9 cellular contexts compared by ENCODE assay signal in the genomic region with DNA sequence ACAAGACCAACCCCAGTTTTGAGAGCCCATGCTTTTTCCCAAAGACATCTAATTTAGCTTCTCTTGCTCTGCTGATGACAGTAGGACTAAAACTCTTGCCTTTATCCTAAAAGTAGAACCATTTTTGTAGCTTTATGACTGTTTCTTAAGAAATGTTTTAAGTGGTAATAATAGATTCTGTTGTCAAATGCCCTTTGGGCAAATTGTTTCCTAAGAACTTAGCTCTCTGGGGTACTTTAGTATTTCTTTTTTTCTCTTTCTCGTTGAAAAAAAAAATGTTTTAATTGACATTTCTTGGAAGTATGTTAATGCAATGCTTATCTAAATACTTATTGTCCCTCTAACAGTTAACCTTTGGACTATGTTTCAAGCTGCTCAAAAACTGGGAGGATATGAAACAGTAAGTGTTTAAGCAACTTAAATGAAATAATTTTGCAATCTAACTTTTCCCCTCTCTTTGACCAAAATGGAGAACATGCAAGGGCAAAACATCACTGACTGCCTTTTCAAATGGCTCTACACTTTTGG.
DNase-seq lines count a peak whose midpoint lies in the region; ATAC-seq and TF ChIP-seq lines count a peak whose summit lies in the region.
"Had no signal": no experiment of that assay in that cellular context is flagged by ENCODE, and none has a peak within 500 bp of the region (broad histone marks: within the 10 kb centered on the region; RNA-seq: fewer than 3 reads in every experiment).

No MANE protein-coding gene starts in this region.

- peaks cover 98% of the 10 kb centered on the region for H3K4me1 Mint-ChIP-seq in activated T-helper 1 cell treated with anti-CD3 and anti-CD28 coated beads, Interleukin-12 subunit alpha, Interleukin-12 subunit beta, Interleukin-2, Interleukin-4 antibody, amounts not matched to agents 30 ng/mL and 10 ng/mL and 1 ng/mL, durations not matched to agents 14 hours and 24 hours and 36 hours (ENCODE audit: low read depth)

- intact Hi-C loops in heart right ventricle (cut with DNase I) (no loop called here), cardiac septum (cut with DNase I) (no loop called here), upper lobe of right lung (cut with DNase I) (no loop called here)
- intact Hi-C loops in activated T-helper 1 cell treated with anti-CD3 and anti-CD28 coated beads, Interleukin-12 subunit alpha, Interleukin-12 subunit beta, Interleukin-2, Interleukin-4 antibody, amounts not matched to agents 30 ng/mL and 10 ng/mL and 1 ng/mL, durations not matched to agents 14 hours and 24 hours and 36 hours (cut with micrococcal nuclease) = loop anchor here (10.0 kb wide), 1 partner anchor 576 kb away; no protein-coding TSS in a partner anchor

- H3K27me3 Mint-ChIP-seq in activated T-helper 1 cell treated with anti-CD3 and anti-CD28 coated beads, Interleukin-12 subunit alpha, Interleukin-12 subunit beta, Interleukin-2, Interleukin-4 antibody, amounts not matched to agents 30 ng/mL and 10 ng/mL and 1 ng/mL, durations not matched to agents 14 hours and 24 hours and 36 hours (ENCODE audit: insufficient read depth) = no peaks in the 10 kb centered on the region

- no peak for DNase-seq in heart right ventricle
- DNase-seq in cardiac septum (ENCODE audit: low spot score) = no peak
- no peak for DNase-seq in activated T-helper 1 cell treated with anti-CD3 and anti-CD28 coated beads, Interleukin-12 subunit alpha, Interleukin-12 subunit beta, Interleukin-2, Interleukin-4 antibody, amounts not matched to agents 30 ng/mL and 10 ng/mL and 1 ng/mL, durations not matched to agents 14 hours and 24 hours and 36 hours (ENCODE audit: low spot score)
- no peak for DNase-seq in upper lobe of right lung
- no peak for DNase-seq in NCI-H1417 (lab: John Stamatoyannopoulos, UW)
- DNase-seq in LoVo (ENCODE audit: low spot score) = no peak

- peak overlapping the region; percentile 43 for H3K4me3 Mint-ChIP-seq in activated T-helper 1 cell treated with anti-CD3 and anti-CD28 coated beads, Interleukin-12 subunit alpha, Interleukin-12 subunit beta, Interleukin-2, Interleukin-4 antibody, amounts not matched to agents 30 ng/mL and 10 ng/mL and 1 ng/mL, durations not matched to agents 14 hours and 24 hours and 36 hours

- peak overlapping the region; percentile 65 to 98 (median 92) for H3K27ac ChIP-seq in heart right ventricle
- peak overlapping the region; percentile 75 for H3K27ac ChIP-seq in muscle layer of duodenum (ENCODE audit: low read length)
- peak overlapping the region; percentile 52 for H3K27ac ChIP-seq in upper lobe of right lung

- H3K9me3 Mint-ChIP-seq in activated T-helper 1 cell treated with anti-CD3 and anti-CD28 coated beads, Interleukin-12 subunit alpha, Interleukin-12 subunit beta, Interleukin-2, Interleukin-4 antibody, amounts not matched to agents 30 ng/mL and 10 ng/mL and 1 ng/mL, durations not matched to agents 14 hours and 24 hours and 36 hours = peaks cover 5% of the 10 kb centered on the region

- H3K4me1 ChIP-seq in heart right ventricle (peaks cover 27 to 100% (median 82%) of the 10 kb centered on the region in 9 donors), muscle layer of duodenum (ENCODE audit: control insufficient read depth in 1 of 2, insufficient read depth in 2 of 2, low read length in 2 of 2) (peaks cover 29 to 35% of the 10 kb centered on the region in 2 donors), upper lobe of right lung (peaks cover 46% of the 10 kb centered on the region)

- H3K27me3 ChIP-seq in heart right ventricle (no peaks in the 10 kb centered on the region), muscle layer of duodenum (ENCODE audit: low read depth, low read length) (no peaks in the 10 kb centered on the region), upper lobe of right lung (no peaks in the 10 kb centered on the region)

- H3K9me3 ChIP-seq in heart right ventricle (no peaks in the 10 kb centered on the region), muscle layer of duodenum (ENCODE audit: control insufficient read depth in 1 of 2, low read length in 2 of 2) (no peaks in the 10 kb centered on the region), upper lobe of right lung (no peaks in the 10 kb centered on the region)

- no peak for ATAC-seq in heart right ventricle
- ATAC-seq in upper lobe of right lung = peak; percentile 40
- ATAC-seq in GM19455 (IDR thresholded peaks at IDR 0.05; ENCODE audit: unreplicated experiment) = no peak
- ATAC-seq: activated CD4-positive, CD25-positive, alpha-beta regulatory T cell treated with anti-CD3 and anti-CD28 coated beads, Interleukin-2, amount 50 U/mL, for 24 hours had no signal

- 25 to 47% methylated on average over 1 of the region's 1 CpG for WGBS in heart right ventricle, 2 donors

- TF ChIP-seq CTCF in heart right ventricle (IDR thresholded peaks at IDR 0.05) (no peak), upper lobe of right lung (IDR thresholded peaks at IDR 0.05) (no peak)

- H3K4me3 ChIP-seq in heart right ventricle (no peak overlapping the region), muscle layer of duodenum (ENCODE audit: low read depth in 1 of 2, low read length in 2 of 2) (peak overlapping the region in 1 of 2 donors; percentile 0), upper lobe of right lung (no peak overlapping the region)

- H3K36me3 Mint-ChIP-seq in activated T-helper 1 cell treated with anti-CD3 and anti-CD28 coated beads, Interleukin-12 subunit alpha, Interleukin-12 subunit beta, Interleukin-2, Interleukin-4 antibody, amounts not matched to agents 30 ng/mL and 10 ng/mL and 1 ng/mL, durations not matched to agents 14 hours and 24 hours and 36 hours (ENCODE audit: low read depth) = peaks cover 90% of the 10 kb centered on the region

- H3K36me3 ChIP-seq in heart right ventricle = peaks cover 0 to 83% (median 11%) of the 10 kb centered on the region in 9 donors
- peaks cover 24 to 25% of the 10 kb centered on the region in 2 donors for H3K36me3 ChIP-seq in muscle layer of duodenum (ENCODE audit: control insufficient read depth in 1 of 2, insufficient read depth in 2 of 2, low read length in 2 of 2)
- H3K36me3 ChIP-seq in upper lobe of right lung = peaks cover 24% of the 10 kb centered on the region

- H3K27ac Mint-ChIP-seq in activated T-helper 1 cell treated with anti-CD3 and anti-CD28 coated beads, Interleukin-12 subunit alpha, Interleukin-12 subunit beta, Interleukin-2, Interleukin-4 antibody, amounts not matched to agents 30 ng/mL and 10 ng/mL and 1 ng/mL, durations not matched to agents 14 hours and 24 hours and 36 hours = peak overlapping the region; percentile 29
